21 cellular contexts compared by ENCODE assay signal in genomic region chr17:77841742-77842141, GRCh38.
A peak's percentile ranks its signal among the peaks of the same experiment; 100 is the strongest.
DNase-seq lines count a peak whose midpoint lies in the region; ATAC-seq and TF ChIP-seq lines count a peak whose summit lies in the region.
"Had no signal": no experiment of that assay in that cellular context is flagged by ENCODE, and none has a peak within 500 bp of the region (broad histone marks: within the 10 kb centered on the region; RNA-seq: fewer than 3 reads in every experiment).

No MANE protein-coding gene starts in this region.

- H3K4me3 ChIP-seq in KMS-11 (IDR thresholded peaks at IDR 0.05; ENCODE audit: insufficient read depth, low read depth, low read length) (no peak overlapping the region), heart right ventricle (no peak overlapping the region), gastrocnemius medialis (no peak overlapping the region), GM23248 (no peak overlapping the region)
- H3K4me3 ChIP-seq: esophagus squamous epithelium, SJCRH30 had no signal

- TF ChIP-seq POLR2A in gastrocnemius medialis (IDR thresholded peaks at IDR 0.05): no peak

- in situ Hi-C loops in gastrocnemius medialis (cut with MboI; ENCODE audit: low sequenced_read_pairs in 4 of 4): no loop called here
- in situ Hi-C loops in GM23248 (cut with MboI): no loop called here

- H4K20me1 ChIP-seq in KMS-11 (ENCODE audit: insufficient read depth) (no peaks in the 10 kb centered on the region), GM23248 (ENCODE audit: insufficient read depth) (no peaks in the 10 kb centered on the region)

- ATAC-seq in heart right ventricle (peak; percentile 21 to 78 (median 64)), gastrocnemius medialis (peak; percentile 83 to 86), GM21737 (IDR thresholded peaks at IDR 0.05; ENCODE audit: unreplicated experiment) (no peak)
- ATAC-seq: activated CD8-positive, alpha-beta memory T cell treated with anti-CD3 and anti-CD28 coated beads, Interleukin-2, amount 10 ng/mL, durations not matched to agents 7 days and 5 days; left lobe of liver had no signal

- WGBS in heart right ventricle, 2 donors: 61 to 80% methylated on average over 3 of the region's 3 CpGs
- 96 to 99% methylated on average over 3 of the region's 3 CpGs for WGBS in GM23248 (ENCODE audit: low coverage in 1 of 2, low lambda C conversion rate in 2 of 2, missing lambda C conversion rate in 2 of 2), 2 experiments

- peak overlapping the region; percentile 62; the same call in 1 of the 2 replicates for H3K4me2 ChIP-seq in KMS-11
- H3K4me2 ChIP-seq in GM23248 (ENCODE audit: unreplicated experiment): no peak overlapping the region

- H3F3A ChIP-seq in GM23248 (ENCODE audit: insufficient read depth): peaks cover 11% of the 10 kb centered on the region

- H3K27ac ChIP-seq in KMS-11 (no peak overlapping the region), heart right ventricle (peak overlapping the region in 9 of 10 donors; percentile 35 to 88 (median 68)), gastrocnemius medialis (peak overlapping the region; percentile 79 to 88 (median 82)), GM23248 (no peak overlapping the region)
- H3K27ac ChIP-seq: esophagus squamous epithelium, SJCRH30 had no signal

- no peaks in the 10 kb centered on the region for H3K36me3 ChIP-seq in KMS-11 (ENCODE audit: insufficient read depth)
- H3K36me3 ChIP-seq in heart right ventricle: no peaks in the 10 kb centered on the region
- H3K36me3 ChIP-seq in gastrocnemius medialis: no peaks in the 10 kb centered on the region
- no peaks in the 10 kb centered on the region for H3K36me3 ChIP-seq in GM23248 (ENCODE audit: low read depth)
- H3K36me3 ChIP-seq: esophagus squamous epithelium, SJCRH30, WERI-Rb-1 had no signal

- H3K79me2 ChIP-seq in KMS-11 (ENCODE audit: insufficient read depth, low read depth): no peaks in the 10 kb centered on the region
- no peaks in the 10 kb centered on the region for H3K79me2 ChIP-seq in GM23248 (ENCODE audit: insufficient read depth)

- no peaks in the 10 kb centered on the region for H3K27me3 ChIP-seq in KMS-11 (ENCODE audit: insufficient read depth, low read depth)
- no peaks in the 10 kb centered on the region for H3K27me3 ChIP-seq in heart right ventricle
- H3K27me3 ChIP-seq in gastrocnemius medialis: no peaks in the 10 kb centered on the region
- H3K27me3 ChIP-seq in GM23248 (replicated peaks; ENCODE audit: insufficient read depth): no peaks in the 10 kb centered on the region
- H3K27me3 ChIP-seq: SJCRH30 had no signal

- intact Hi-C loops in heart right ventricle (cut with DNase I): loop anchor here in 1 of 10 donors (10.0 kb wide), 1 partner anchor 113 kb away; the partner anchor contains the start of gene TNRC6C
- intact Hi-C loops in gastrocnemius medialis (cut with DNase I; ENCODE audit: low total_unique reads): loop anchor here (2.0 kb wide), 1 partner anchor 239 kb away; no protein-coding TSS in a partner anchor

- H3K4me1 ChIP-seq in KMS-11 (ENCODE audit: low read depth, poor library complexity, severe bottlenecking) (peaks cover 57% of the 10 kb centered on the region), heart right ventricle (peaks cover 4 to 51% (median 37%) of the 10 kb centered on the region in 9 donors), gastrocnemius medialis (peaks cover 32 to 34% of the 10 kb centered on the region in 2 donors), GM23248 (ENCODE audit: insufficient read depth) (peaks cover 22% of the 10 kb centered on the region)
- H3K4me1 ChIP-seq: SJCRH30 had no signal

- no peak overlapping the region for H2AFZ ChIP-seq in KMS-11 (ENCODE audit: low read depth)
- no peak overlapping the region for H2AFZ ChIP-seq in GM23248

- H3K9me3 ChIP-seq in heart right ventricle: no peaks in the 10 kb centered on the region
- H3K9me3 ChIP-seq in gastrocnemius medialis: no peaks in the 10 kb centered on the region
- no peaks in the 10 kb centered on the region for H3K9me3 ChIP-seq in GM23248 (ENCODE audit: low read depth)
- H3K9me3 ChIP-seq: esophagus squamous epithelium, SJCRH30 had no signal

- H3K9me2 ChIP-seq in GM23248 (ENCODE audit: insufficient read depth): no peaks in the 10 kb centered on the region

- peak; percentile 34 for DNase-seq in activated effector memory CD4-positive, alpha-beta T cell treated with anti-CD3 and anti-CD28 coated beads, Interleukin-2, amount 50 U/mL, for 16 hours
- no peak for DNase-seq in activated effector memory CD4-positive, alpha-beta T cell treated with Interleukin-2 at 50 U/mL for 16 hours
- DNase-seq in heart right ventricle (peak in 1 of 2 donors; percentile 33), gastrocnemius medialis (peak; percentile 52 to 77), 8988T (no peak), GM23248 (no peak)
- DNase-seq: activated CD8-positive, alpha-beta memory T cell treated with anti-CD3 and anti-CD28 coated beads, Interleukin-2, amount 10 ng/mL, durations not matched to agents 7 days and 5 days; effector memory CD4-positive, alpha-beta T cell; EL; esophagus squamous epithelium; GOT3; midbrain; NCI-H1105; nucleus accumbens; PC-3; retina; SJCRH30; WERI-Rb-1 had no signal

- no peak overlapping the region for H3K9ac ChIP-seq in KMS-11
- H3K9ac ChIP-seq in GM23248: no peak overlapping the region

- TF ChIP-seq CTCF in KMS-11 (conservative IDR thresholded peaks at IDR 0.05; ENCODE audit: low read depth, low read length): no peak
- TF ChIP-seq CTCF in heart right ventricle (IDR thresholded peaks at IDR 0.05): no peak
- no peak for TF ChIP-seq CTCF in gastrocnemius medialis (IDR thresholded peaks at IDR 0.05 in 4 of 5, conservative IDR thresholded peaks at IDR 0.05 in 1 of 5)

Comparison
In these comparisons a context has a peak if more than half of its experiments do, and no peak if none do; other contexts are left out.
1. DNase-seq: peak in activated effector memory CD4-positive, alpha-beta T cell treated with anti-CD3 and anti-CD28 coated beads, Interleukin-2, amount 50 U/mL, for 16 hours (single experiment) and gastrocnemius medialis (2 of 2); none in activated effector memory CD4-positive, alpha-beta T cell treated with Interleukin-2 at 50 U/mL for 16 hours (single experiment), 8988T (single experiment) and GM23248 (single experiment).
2. H3K27ac ChIP-seq: peak in heart right ventricle (9 of 10) and gastrocnemius medialis (4 of 4); none in KMS-11 (single experiment) and GM23248 (single experiment).